8 cellular contexts compared by ENCODE assay signal in the genomic region with DNA sequence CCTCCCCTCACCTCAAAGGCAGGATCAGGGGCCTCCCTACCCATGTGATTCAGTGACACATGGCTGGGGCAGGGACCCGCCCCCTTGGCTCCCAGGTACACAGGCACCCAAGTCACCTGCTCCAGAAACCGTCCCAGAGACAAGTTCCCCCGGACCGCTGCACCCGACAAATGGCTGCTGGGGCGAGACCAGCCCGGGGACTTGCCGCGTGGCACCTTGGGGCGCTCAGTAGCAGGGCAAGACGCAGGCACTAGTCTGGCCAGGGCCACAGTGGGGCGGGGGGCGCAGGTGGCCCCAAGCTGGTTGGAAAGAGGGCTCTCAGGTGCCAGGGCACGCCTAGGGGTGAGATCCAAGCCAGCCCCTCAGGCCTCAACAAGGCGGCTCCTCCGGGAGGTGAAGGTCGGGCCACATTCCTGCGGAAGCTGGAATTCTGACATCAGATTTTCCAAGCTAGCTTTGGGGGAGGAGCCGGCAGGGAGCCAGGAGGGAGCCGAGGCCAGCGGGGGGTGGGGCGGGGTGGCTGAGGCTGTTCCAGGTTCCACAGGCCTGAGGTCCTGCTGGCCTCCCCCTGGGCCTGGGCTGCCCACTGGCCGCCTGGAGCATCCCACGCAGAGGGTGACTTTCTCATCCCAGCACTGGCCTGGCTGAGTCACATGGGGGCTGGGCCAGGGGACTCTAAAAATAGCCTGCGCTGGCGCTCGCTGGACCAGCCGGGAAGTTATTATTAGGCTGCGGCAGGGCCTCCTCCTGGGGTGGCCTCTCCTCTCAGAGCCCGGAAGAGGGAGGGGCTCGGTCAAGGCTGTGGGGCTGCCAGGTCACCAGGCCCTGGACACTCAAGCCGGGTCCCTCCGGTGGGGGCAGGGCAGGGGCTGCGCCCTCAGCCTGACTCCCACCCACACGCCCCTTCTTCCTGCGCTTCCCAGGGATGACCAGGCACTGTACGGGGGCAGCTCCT. TPM values are rescaled to one million over a fixed set of nuclear protein-coding genes. Genes with fewer than 3 reads are reported as not detected.
DNase-seq lines count a peak whose midpoint lies in the region; ATAC-seq lines count a peak whose summit lies in the region.

No MANE protein-coding gene starts in this region.

- H3K27ac ChIP-seq in caudate nucleus (ENCODE audit: low read depth, low read length): peak overlapping the region; percentile 36
- peak overlapping the region; percentile 98 for H3K27ac ChIP-seq in skeletal muscle tissue (ENCODE audit: low read depth, low read length)

- H3K4me1 ChIP-seq in skeletal muscle tissue (ENCODE audit: control insufficient read depth in 3 of 3, insufficient read depth in 3 of 3, low read length in 3 of 3): peaks cover 58 to 68% (median 67%) of the 10 kb centered on the region in 3 donors

- no peaks in the 10 kb centered on the region for H3K27me3 ChIP-seq in skeletal muscle tissue (ENCODE audit: control insufficient read depth in 3 of 3, insufficient read depth in 3 of 3, low read length in 3 of 3)

- no peak for ATAC-seq in HG03108 (IDR thresholded peaks at IDR 0.05; ENCODE audit: unreplicated experiment)
- ATAC-seq in GM19324 (IDR thresholded peaks at IDR 0.05; ENCODE audit: low FRiP score, unreplicated experiment): no peak
- no peak for ATAC-seq in GM21526 (IDR thresholded peaks at IDR 0.05; ENCODE audit: low FRiP score, unreplicated experiment)

- H3K4me3 ChIP-seq in skeletal muscle tissue (ENCODE audit: low read length in 3 of 3): peak overlapping the region; percentile 56 to 70 (median 66)

- no peaks in the 10 kb centered on the region for H3K9me3 ChIP-seq in skeletal muscle tissue (ENCODE audit: control insufficient read depth in 3 of 3, low read length in 3 of 3)

- H3K9ac ChIP-seq in skeletal muscle tissue (ENCODE audit: low read depth in 1 of 3, low read length in 3 of 3): peak overlapping the region; percentile 81 to 88 (median 81)

- H3K36me3 ChIP-seq in skeletal muscle tissue (ENCODE audit: control insufficient read depth in 3 of 3, insufficient read depth in 3 of 3, low read length in 3 of 3): no peaks in the 10 kb centered on the region

- DNase-seq in AG20443 (ENCODE audit: low spot score) (peak; percentile 98), HuH-7.5 (ENCODE audit: low spot score) (peak; percentile 77), caudate nucleus (lab: John Stamatoyannopoulos, UW) (peak in 25 of 61 donors; percentile 24 to 96 (median 55)), iPS-NIHi7 (ENCODE audit: extremely low spot score) (peak; percentile 81)

RNA-seq across cellular contexts. Expression of a gene that starts 20.5 kb away (rescaled TPM):
- total RNA-seq in skeletal muscle tissue: 50.6 TPM
